In the genomic region with DNA sequence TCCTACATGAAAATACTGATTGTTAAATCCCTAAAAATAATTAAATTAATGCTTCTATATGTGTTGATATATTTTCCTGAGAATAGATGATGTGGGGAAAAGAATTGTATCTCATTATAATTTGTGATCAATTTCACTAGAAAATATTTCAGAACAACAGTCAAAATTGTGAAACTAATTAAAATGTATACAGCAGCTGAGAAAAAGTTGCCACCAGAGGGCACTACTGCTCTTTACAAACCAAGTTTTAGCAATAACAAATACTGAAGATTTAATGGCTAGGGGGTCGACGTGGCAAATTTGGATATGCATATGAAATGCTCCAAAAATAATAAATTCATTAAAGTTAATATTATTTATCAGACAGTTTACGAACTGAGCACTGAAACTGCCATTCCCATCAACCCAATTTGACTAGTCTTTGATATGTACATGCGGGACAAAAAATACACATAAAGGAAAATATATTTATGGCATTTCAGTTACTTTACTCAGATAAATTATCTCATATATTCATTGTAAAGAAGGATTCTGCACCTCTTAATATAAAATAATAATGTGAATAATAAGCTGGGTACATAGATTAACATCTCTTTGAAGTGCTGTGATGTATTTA, we compare ENCODE assay signal across 8 cellular contexts.
DNase-seq lines count a peak whose midpoint lies in the region; ATAC-seq, FAIRE-seq and TF ChIP-seq lines count a peak whose summit lies in the region.

No MANE protein-coding gene starts in this region.

- H3K4me1 ChIP-seq in adrenal gland (replicated peaks in 1 of 2), result no peaks in the 10 kb centered on the region
- H3K4me1 ChIP-seq in stomach, result no peaks in the 10 kb centered on the region

- H3K9me3 ChIP-seq in adrenal gland (replicated peaks in 1 of 3), result no peaks in the 10 kb centered on the region
- peaks cover 0 to 11% (median 4%) of the 10 kb centered on the region in 4 donors for H3K9me3 ChIP-seq in stomach

- no peak for TF ChIP-seq EP300 in stomach (IDR thresholded peaks at IDR 0.05)

- DNase-seq in AG09309 (ENCODE audit: low read depth) (no peak), GM12865 (ENCODE audit: low read depth) (peak; percentile 54), NCI-H446 (lab: John Stamatoyannopoulos, UW) (peak; percentile 57 to 81), adrenal gland (peak in 6 of 7 donors; percentile 27 to 69 (median 52)), stomach (peak; percentile 40), AG08396 (ENCODE audit: low spot score) (no peak)

- H3K4me3 ChIP-seq in AG09309 (ENCODE audit: control insufficient read depth, low read depth, low read length) (no peak overlapping the region), GM12865 (ENCODE audit: low read depth, low read length) (no peak overlapping the region), adrenal gland (no peak overlapping the region), stomach (no peak overlapping the region)

- intact Hi-C loops in adrenal gland (cut with DNase I), result no loop called here
- intact Hi-C loops in stomach (cut with DNase I; ENCODE audit: low total_unique reads), result no loop called here

- TF ChIP-seq CTCF in AG09309 (IDR thresholded peaks at IDR 0.05; ENCODE audit: control insufficient read depth, insufficient read depth, low read depth, low read length, missing control alignments), result peak; percentile 34
- peak; percentile 51 for TF ChIP-seq CTCF in GM12865 (IDR thresholded peaks at IDR 0.05; ENCODE audit: insufficient read depth, low read depth, low read length, missing control alignments)
- TF ChIP-seq CTCF in adrenal gland (IDR thresholded peaks at IDR 0.05), result peak; percentile 32 to 74 (median 54)
- peak in 4 of 7 experiments; percentile 35 to 62 (median 54) for TF ChIP-seq CTCF in stomach (IDR thresholded peaks at IDR 0.05)

- no peaks in the 10 kb centered on the region for H3K36me3 ChIP-seq in adrenal gland (replicated peaks in 1 of 2)
- no peaks in the 10 kb centered on the region for H3K36me3 ChIP-seq in stomach

- 24 to 27% (median 26%) methylated on average over 4 of the region's 4 CpGs for WGBS in adrenal gland, 4 donors
- 27 to 30% (median 28%) methylated on average over 4 of the region's 4 CpGs for WGBS in stomach, 5 donors

- TF ChIP-seq POLR2A in adrenal gland (IDR thresholded peaks at IDR 0.05) (no peak), stomach (IDR thresholded peaks at IDR 0.05) (no peak)

- H3K27me3 ChIP-seq in adrenal gland (no peaks in the 10 kb centered on the region), stomach (no peaks in the 10 kb centered on the region)

- H3K27ac ChIP-seq in adrenal gland (no peak overlapping the region), stomach (no peak overlapping the region)

- ATAC-seq in GM19328 (IDR thresholded peaks at IDR 0.05; ENCODE audit: unreplicated experiment), result no peak

- FAIRE-seq in islet of Langerhans (lab: Jason Lieb, UNC), result peak; percentile 95

Comparison
In these comparisons a context has a peak if more than half of its experiments do, and no peak if none do; other contexts are left out.
1. DNase-seq: peak in GM12865 (single experiment), NCI-H446 (2 of 2), adrenal gland (6 of 7) and stomach (single experiment); none in AG09309 (single experiment) and AG08396 (single experiment).
2. Peak in every context shown above with its lines, with median percentiles within 50 percentile points of each other: CTCF ChIP-seq.